Comparison of ENCODE assay signal across 9 cellular contexts in genomic region chr10:97195654-97196212, GRCh38. TPM values are rescaled to one million over a fixed set of nuclear protein-coding genes. Genes with fewer than 3 reads are reported as not detected.
DNase-seq lines count a peak whose midpoint lies in the region; TF ChIP-seq lines count a peak whose summit lies in the region.
"Had no signal": no experiment of that assay in that cellular context is flagged by ENCODE, and none has a peak within 500 bp of the region (broad histone marks: within the 10 kb centered on the region; RNA-seq: fewer than 3 reads in every experiment).

No MANE protein-coding gene starts in this region.

- H3K4me1 Mint-ChIP-seq in CD14-positive monocyte = peaks cover 18% of the 10 kb centered on the region
- peaks cover 67% of the 10 kb centered on the region for H3K4me1 Mint-ChIP-seq in nephron progenitor cell

- H3K4me2 ChIP-seq in Loucy (ENCODE audit: low read depth, low read length, poor library complexity, severe bottlenecking) = peak overlapping the region; percentile 78

- no peak overlapping the region for H3K27ac ChIP-seq in dorsolateral prefrontal cortex
- H3K27ac ChIP-seq: neutrophil had no signal

- H3F3A ChIP-seq in Loucy (ENCODE audit: low read depth) = no peaks in the 10 kb centered on the region

- H3K9me2 ChIP-seq in Loucy (replicated peaks; ENCODE audit: low read depth, low read length) = no peaks in the 10 kb centered on the region

- peaks cover 0 to 7% of the 10 kb centered on the region in 2 donors for H3K36me3 Mint-ChIP-seq in CD14-positive monocyte
- H3K36me3 Mint-ChIP-seq in nephron progenitor cell (ENCODE audit: low read depth) = no peaks in the 10 kb centered on the region

- in situ Hi-C loops in KBM-7 (cut with MboI; ENCODE audit: low pct_unique_long_range_greater_than_20kb, low sequenced_read_pairs) = no loop called here

- peak overlapping the region; percentile 92 for H2AFZ ChIP-seq in Loucy (ENCODE audit: low read length)

- H3K27me3 Mint-ChIP-seq in CD14-positive monocyte (ENCODE audit: low read depth in 3 of 3) (peaks cover 38 to 68% (median 45%) of the 10 kb centered on the region in 3 donors), nephron progenitor cell (ENCODE audit: low read depth, poor library complexity) (peaks cover 20% of the 10 kb centered on the region)

- H3K4me1 ChIP-seq in Loucy (ENCODE audit: insufficient read depth, low read length, poor library complexity, severe bottlenecking) = peaks cover 19% of the 10 kb centered on the region

- H3K27ac Mint-ChIP-seq in CD14-positive monocyte (no peak overlapping the region), nephron progenitor cell (peak overlapping the region; percentile 59)

- H3K9me3 Mint-ChIP-seq in CD14-positive monocyte (peaks cover 0 to 3% (median 0%) of the 10 kb centered on the region in 7 donors), nephron progenitor cell (peaks cover 3% of the 10 kb centered on the region)

- H3K4me3 ChIP-seq in Loucy (ENCODE audit: low read length, poor library complexity, severe bottlenecking) = peak overlapping the region; percentile 77
- peak overlapping the region; percentile 31 to 75 (median 55) for H3K4me3 ChIP-seq in dorsolateral prefrontal cortex

- H3K36me3 ChIP-seq in Loucy (ENCODE audit: insufficient read depth, low read length) = no peaks in the 10 kb centered on the region
- H3K36me3 ChIP-seq: neutrophil had no signal

- H3K4me3 Mint-ChIP-seq in CD14-positive monocyte = peak overlapping the region; percentile 79 to 84
- peak overlapping the region; percentile 86 for H3K4me3 Mint-ChIP-seq in nephron progenitor cell

- H4K20me1 ChIP-seq in Loucy (ENCODE audit: insufficient read depth, low read length, poor library complexity, severe bottlenecking) = no peaks in the 10 kb centered on the region

- TF ChIP-seq CTCF in CD14-positive monocyte (IDR thresholded peaks at IDR 0.05) = no peak
- no peak for TF ChIP-seq CTCF in Loucy (conservative IDR thresholded peaks at IDR 0.05; ENCODE audit: low read length)
- TF ChIP-seq CTCF in dorsolateral prefrontal cortex (IDR thresholded peaks at IDR 0.05 in 54 of 56, conservative IDR thresholded peaks at IDR 0.05 in 2 of 56; ENCODE audit: low read depth in 1 of 56, partially characterized antibody in 56 of 56) = no peak
- no peak for TF ChIP-seq CTCF in nephron progenitor cell (IDR thresholded peaks at IDR 0.05)

- intact Hi-C loops in CD14-positive monocyte (cut with micrococcal nuclease) (no loop called here), dorsolateral prefrontal cortex (cut with DNase I) (no loop called here)

- H3K9ac ChIP-seq in Loucy (ENCODE audit: low read depth, low read length, poor library complexity, severe bottlenecking) = peak overlapping the region; percentile 44

- DNase-seq in CD14-positive monocyte (ENCODE audit: low spot score) (no peak), dorsolateral prefrontal cortex (peak in 1 of 10 donors; percentile 4), nephron progenitor cell (no peak), Kasumi-1 (lab: John Stamatoyannopoulos, UW) (no peak), dedifferentiated amniotic fluid mesenchymal stem cell (ENCODE audit: extremely low spot score) (no peak), KBM-7 (no peak), activated gamma-delta T cell (lab: John Stamatoyannopoulos, UW) (no peak)

- H3K9me3 ChIP-seq in Loucy (ENCODE audit: insufficient read depth, low read depth, low read length) = no peaks in the 10 kb centered on the region
- H3K9me3 ChIP-seq: neutrophil had no signal

- H3K27me3 ChIP-seq in Loucy (ENCODE audit: insufficient read depth, low read length, poor library complexity, severe bottlenecking) = no peaks in the 10 kb centered on the region
- H3K27me3 ChIP-seq in dorsolateral prefrontal cortex = peaks cover 0 to 11% (median 0%) of the 10 kb centered on the region in 45 donors

- no peaks in the 10 kb centered on the region for H3K79me2 ChIP-seq in Loucy (ENCODE audit: insufficient read depth, low read length)

RNA-seq across cellular contexts. Expression of gene SLIT1, which starts 10.0 kb away (rescaled TPM):
- under 1 TPM; 0.05 to 0.16 TPM for polyA plus RNA-seq in CD14-positive monocyte
- total RNA-seq in dorsolateral prefrontal cortex = 100 to 1,000 TPM in 2 of 120 experiments, 10 to 100 TPM in 118; 26.6 to 109 (median 71.5) TPM
